Comparison of ENCODE assay signal across 9 cellular contexts in the genomic region with DNA sequence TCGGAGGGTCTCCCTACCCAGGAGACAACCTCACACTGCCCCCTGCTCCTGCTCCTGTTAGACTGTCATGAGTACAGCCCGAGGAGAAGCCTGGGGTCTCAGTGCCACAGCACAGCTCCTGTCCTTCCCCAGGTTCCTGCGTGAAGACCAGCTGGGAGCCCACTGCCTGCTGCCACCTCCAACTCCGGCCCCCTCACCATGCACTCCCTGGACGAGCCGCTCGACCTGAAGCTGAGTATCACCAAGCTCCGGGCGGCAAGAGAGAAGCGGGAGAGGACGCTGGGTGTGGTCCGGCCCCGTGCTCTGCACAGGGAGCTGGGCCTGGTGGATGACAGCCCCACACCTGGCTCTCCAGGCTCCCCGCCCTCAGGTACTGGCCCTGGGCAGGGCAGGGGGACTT. TPM values are rescaled to one million over a fixed set of nuclear protein-coding genes. Genes with fewer than 3 reads are reported as not detected.
"Had no signal": no experiment of that assay in that cellular context is flagged by ENCODE, and none has a peak within 500 bp of the region (broad histone marks: within the 10 kb centered on the region; RNA-seq: fewer than 3 reads in every experiment).

No MANE protein-coding gene starts in this region.

- ATAC-seq: HCT116, HepG2 had no signal

- H3K9me3 Mint-ChIP-seq: HFFc6, IgD-negative memory B cell had no signal

- DNase-seq: GM23248, GOT3, H7, HFFc6 had no signal

- H3K4me3 Mint-ChIP-seq: HFFc6, IgD-negative memory B cell had no signal

- H3K27ac Mint-ChIP-seq: HFFc6 had no signal

- H3K9me3 ChIP-seq: HAP-1 had no signal

- H3K36me3 Mint-ChIP-seq: IgD-negative memory B cell had no signal

- H3K4me3 ChIP-seq: GM23248, HAP-1 had no signal

- H3K9ac ChIP-seq: GM23248 had no signal

- H3K27ac ChIP-seq: GM23248, HL-60 had no signal

- H2AFZ ChIP-seq: GM23248 had no signal

RNA-seq across cellular contexts. Expression of a gene that starts 16.2 kb away (rescaled TPM):
- polyA plus RNA-seq: IgD-negative memory B cell had no signal
